ENCODE assay signal across 1 cellular context in the genomic region with DNA sequence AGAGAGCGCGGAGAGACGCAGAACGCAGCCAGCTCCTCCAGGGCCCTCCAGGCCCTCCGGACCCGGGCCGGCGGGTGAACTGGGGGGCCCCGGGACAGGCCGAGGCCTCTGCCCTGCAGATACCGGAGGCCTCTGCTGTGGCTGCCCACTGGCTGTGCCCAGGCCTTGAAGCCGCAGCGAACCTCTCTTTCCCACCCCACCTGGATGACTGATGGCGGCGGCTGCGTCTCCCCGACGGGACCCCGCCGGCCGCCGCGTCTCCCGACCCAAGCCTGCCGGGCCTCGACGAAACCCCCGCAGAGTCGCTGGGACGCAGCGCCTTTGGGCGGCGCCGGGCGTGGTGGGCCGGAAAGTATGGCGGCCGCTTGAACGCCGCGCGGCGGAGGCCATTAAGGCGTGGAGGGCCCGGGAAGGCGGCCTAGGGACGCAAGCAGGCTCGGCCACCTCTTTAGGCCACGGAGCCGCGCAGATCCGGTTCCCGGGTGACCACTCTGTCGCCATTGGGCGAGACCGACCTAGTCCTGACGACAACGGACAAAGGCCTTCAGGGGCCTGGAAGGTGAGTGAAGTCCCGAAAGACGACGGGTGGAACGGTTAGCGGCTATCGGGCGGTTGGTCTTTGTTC.
TF ChIP-seq lines count a peak whose summit lies in the region.

No MANE protein-coding gene starts in this region.

TF ChIP-seq in IMR-90, 13 proteins besides CTCF, POLR2A, EP300 and RAD21:
- TF ChIP-seq RFX5 (IDR thresholded peaks at IDR 0.05; ENCODE audit: low read depth, low read length) (no peak), CEBPB (IDR thresholded peaks at IDR 0.05; ENCODE audit: low read depth, low read length) (no peak), MXI1 (IDR thresholded peaks at IDR 0.05; ENCODE audit: borderline replicate concordance, low read depth, low read length) (no peak), RCOR1 (IDR thresholded peaks at IDR 0.05; ENCODE audit: insufficient replicate concordance, low read length) (no peak)
TF ChIP-seq in IMR-90: peak in this region for 0.
